20 cellular contexts compared by ENCODE assay signal in the genomic region with DNA sequence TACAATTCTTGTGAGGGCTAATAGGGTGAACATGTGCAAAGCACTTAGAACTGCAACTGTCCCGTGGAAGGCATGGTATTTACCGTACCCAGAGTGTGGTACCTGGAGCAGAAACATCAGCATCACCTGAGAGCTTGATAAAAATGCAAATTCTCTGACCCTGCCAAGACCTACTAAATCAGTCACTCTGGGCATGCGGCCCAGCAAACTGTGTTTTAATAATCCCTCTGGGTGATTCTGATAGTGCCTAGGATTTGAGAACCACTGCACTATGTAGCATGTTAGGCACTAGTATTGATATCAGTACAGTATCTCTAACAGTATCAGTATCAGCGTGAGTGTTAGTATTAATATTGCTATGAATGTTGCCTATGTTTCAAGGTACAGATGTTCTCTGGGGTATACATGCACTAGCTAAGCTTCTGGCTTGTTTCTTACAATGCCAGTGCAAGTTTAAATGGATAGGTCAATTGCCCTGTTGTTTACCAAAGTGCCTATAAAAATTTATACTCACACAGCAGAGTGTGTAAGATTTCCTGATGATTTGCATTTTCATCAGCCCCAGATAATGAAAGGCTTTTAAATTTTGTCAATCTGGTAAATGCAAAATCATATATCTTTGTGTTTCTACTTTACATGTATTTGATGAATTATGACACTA.
"Had no signal": no experiment of that assay in that cellular context is flagged by ENCODE, and none has a peak within 500 bp of the region (broad histone marks: within the 10 kb centered on the region; RNA-seq: fewer than 3 reads in every experiment).

No MANE protein-coding gene starts in this region.

- H3K4me1 ChIP-seq: body of pancreas had no signal

- H3K9me3 ChIP-seq: body of pancreas had no signal

- H3K27me3 ChIP-seq: body of pancreas had no signal

- FAIRE-seq: bronchial epithelial cell had no signal

- H3K4me3 ChIP-seq: body of pancreas had no signal

- ATAC-seq: activated CD8-positive, alpha-beta T cell treated with anti-CD3 and anti-CD28 coated beads, Interleukin-2, amount 10 ng/mL, durations not matched to agents 7 days and 5 days; body of pancreas; PC-3; T-helper 17 cell had no signal

- H3K27ac ChIP-seq: body of pancreas had no signal

- DNase-seq: activated CD4-positive, alpha-beta T cell treated with anti-CD3 and anti-CD28 coated beads for 48 hours; activated CD4-positive, alpha-beta T cell treated with anti-CD3 and anti-CD28 coated beads, Interleukin-2, amount 50 U/mL, for 4 hours; activated CD4-positive, CD25-positive, alpha-beta regulatory T cell treated with anti-CD3 and anti-CD28 coated beads, Interleukin-2, amount 50 U/mL, for 72 hours; activated CD8-positive, alpha-beta memory T cell treated with anti-CD3 and anti-CD28 coated beads, Interleukin-2, amount 50 U/mL, for 48 hours; activated CD8-positive, alpha-beta T cell treated with anti-CD3 and anti-CD28 coated beads, Interleukin-2, amount 10 ng/mL, durations not matched to agents 7 days and 5 days; activated naive CD4-positive, alpha-beta T cell treated with anti-CD3 and anti-CD28 coated beads, Interleukin-2, amount 50 U/mL, for 16 hours; activated T-cell treated with anti-CD3 and anti-CD28 coated beads, Interleukin-2, amount 50 U/mL, for 1 hour; aorta; body of pancreas; central memory CD4-positive, alpha-beta T cell; NCI-H1105 treated with DMSO at 0.1 percent for 48 hours; NCI-H1436 treated with DMSO at 0.1 percent for 48 hours; NCI-H187; NCI-H2081; NCI-H524 treated with DMSO at 0.1 percent for 48 hours; PC-3; SHP77 treated with DMSO at 0.1 percent for 48 hours; T-helper 17 cell; T-helper 9 cell had no signal
